In the genomic region with DNA sequence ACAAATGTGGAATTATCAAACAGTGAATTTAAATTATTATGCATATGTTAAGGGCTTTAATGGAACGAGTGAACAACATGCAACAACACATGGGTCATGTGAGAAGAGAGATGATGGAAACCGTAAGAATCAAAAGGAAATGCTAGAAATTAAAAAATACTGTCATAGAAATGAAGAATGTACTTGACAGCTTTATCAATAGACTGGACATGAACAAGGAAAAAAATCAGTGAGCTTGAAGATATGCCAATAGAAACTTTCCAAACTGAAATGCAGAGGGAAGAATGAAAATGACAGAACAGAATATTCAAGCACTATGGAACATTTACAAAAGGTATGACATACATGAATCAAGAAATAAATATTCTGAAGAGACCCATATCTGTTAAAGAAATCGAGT, we compare ENCODE assay signal across 10 cellular contexts.
"Had no signal": no experiment of that assay in that cellular context is flagged by ENCODE, and none has a peak within 500 bp of the region (broad histone marks: within the 10 kb centered on the region; RNA-seq: fewer than 3 reads in every experiment).

No MANE protein-coding gene starts in this region.

- H3K36me3 ChIP-seq: HAP-1 had no signal

- H3K9me3 ChIP-seq: HAP-1 had no signal

- H3K9ac ChIP-seq: GM23248 had no signal

- H3K27ac ChIP-seq: GM23248, HL-60 had no signal

- DNase-seq: GM23248, GOT3, H7, HFFc6, IMR-90, KG1 had no signal

- ATAC-seq: HCT116, K562 had no signal

- H3K4me3 ChIP-seq: GM23248, HAP-1, K562 had no signal

- H3K4me1 ChIP-seq: HAP-1 had no signal
